Comparison of ENCODE assay signal across 1 cellular context in genomic region chr5:136026636-136027035, GRCh38.
TF ChIP-seq lines count a peak whose summit lies in the region.

No MANE protein-coding gene starts in this region.

TF ChIP-seq in IMR-90, 13 proteins besides CTCF, POLR2A, EP300 and RAD21 (continued from another document):
- no peak for TF ChIP-seq SMC3 (IDR thresholded peaks at IDR 0.05; ENCODE audit: low read depth, low read length)
- no peak for TF ChIP-seq MAFK (IDR thresholded peaks at IDR 0.05; ENCODE audit: low read depth, low read length)
- TF ChIP-seq, protein P1, sequence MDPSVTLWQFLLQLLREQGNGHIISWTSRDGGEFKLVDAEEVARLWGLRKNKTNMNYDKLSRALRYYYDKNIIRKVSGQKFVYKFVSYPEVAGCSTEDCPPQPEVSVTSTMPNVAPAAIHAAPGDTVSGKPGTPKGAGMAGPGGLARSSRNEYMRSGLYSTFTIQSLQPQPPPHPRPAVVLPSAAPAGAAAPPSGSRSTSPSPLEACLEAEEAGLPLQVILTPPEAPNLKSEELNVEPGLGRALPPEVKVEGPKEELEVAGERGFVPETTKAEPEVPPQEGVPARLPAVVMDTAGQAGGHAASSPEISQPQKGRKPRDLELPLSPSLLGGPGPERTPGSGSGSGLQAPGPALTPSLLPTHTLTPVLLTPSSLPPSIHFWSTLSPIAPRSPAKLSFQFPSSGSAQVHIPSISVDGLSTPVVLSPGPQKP (IDR thresholded peaks at IDR 0.05; ENCODE audit: borderline replicate concordance, low read depth, low read length): no peak
